Comparison of ENCODE assay signal across 8 cellular contexts in the genomic region with DNA sequence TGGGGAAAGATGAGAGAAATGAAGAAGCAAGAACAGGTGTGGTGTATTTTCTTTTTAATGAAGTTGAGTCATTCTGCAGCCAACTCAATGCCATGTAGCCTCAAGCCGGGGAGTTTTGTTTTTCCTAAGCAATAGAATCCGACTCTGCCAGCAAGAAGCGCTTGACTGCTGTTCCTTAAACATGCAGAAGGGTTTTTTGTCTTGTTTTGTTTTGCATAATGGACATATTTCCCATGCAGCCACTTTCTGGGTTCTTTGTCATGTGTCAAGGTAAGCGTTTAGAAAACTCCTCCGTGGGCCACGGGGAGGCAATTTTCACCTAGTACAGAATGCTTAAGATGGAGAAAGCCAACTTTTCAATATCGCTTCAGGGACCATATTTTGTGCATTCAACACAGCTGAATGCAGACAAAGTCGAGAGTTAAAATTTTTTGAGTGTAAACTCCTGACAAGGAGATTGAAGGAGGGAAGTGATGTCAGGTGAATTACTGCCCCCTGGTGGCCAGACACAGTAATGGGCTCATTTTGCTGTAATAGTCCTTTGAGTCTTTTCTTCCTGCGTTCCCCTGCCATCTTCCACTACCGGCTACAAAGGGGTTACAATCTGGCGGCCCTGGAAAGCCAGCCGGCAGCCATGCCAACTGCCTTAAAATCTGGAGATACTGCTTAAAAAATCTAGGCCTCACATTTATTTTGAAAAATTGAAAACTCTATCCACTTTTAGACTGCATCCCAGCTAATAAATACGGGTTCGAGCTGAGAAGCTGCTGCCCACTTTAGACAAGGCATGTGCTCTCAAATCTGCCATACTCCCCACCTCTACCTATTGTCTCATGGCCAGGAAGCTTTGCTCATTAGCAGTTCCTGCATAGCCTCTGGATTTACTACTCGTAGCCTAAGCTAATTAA. TPM values are rescaled to one million over a fixed set of nuclear protein-coding genes. Genes with fewer than 3 reads are reported as not detected.
DNase-seq lines count a peak whose midpoint lies in the region; ATAC-seq and TF ChIP-seq lines count a peak whose summit lies in the region.

No MANE protein-coding gene starts in this region.

- TF ChIP-seq POLR2A in right lobe of liver (IDR thresholded peaks at IDR 0.05): no peak

- intact Hi-C loops in CD14-positive monocyte (cut with micrococcal nuclease) (loop anchor here (10.0 kb wide), 2 partner anchors 583 to 837 kb away; partner anchors contain the start of genes ALKBH2 (in 2 of the 2) and UNG (in 2 of the 2)), right lobe of liver (cut with DNase I) (no loop called here)

- H3K27ac Mint-ChIP-seq in CD14-positive monocyte (peak overlapping the region in 1 of 7 donors; percentile 78), chondrocyte (ENCODE audit: unreplicated experiment) (peak overlapping the region; percentile 58)

- in situ Hi-C loops in GM23248 (cut with MboI): no loop called here

- H3K36me3 Mint-ChIP-seq in CD14-positive monocyte: peaks cover 2% of the 10 kb centered on the region in 2 donors
- H3K36me3 Mint-ChIP-seq in chondrocyte (ENCODE audit: low read depth): no peaks in the 10 kb centered on the region

- H3K9me3 ChIP-seq in GM23248 (ENCODE audit: low read depth) (no peaks in the 10 kb centered on the region), right lobe of liver (no peaks in the 10 kb centered on the region)

- peak; percentile 90 for TF ChIP-seq CTCF in CD14-positive monocyte (IDR thresholded peaks at IDR 0.05)
- peak; percentile 96 for TF ChIP-seq CTCF in chondrocyte (IDR thresholded peaks at IDR 0.05)
- TF ChIP-seq CTCF in right lobe of liver (IDR thresholded peaks at IDR 0.05): peak; percentile 75 to 97 (median 93)

- H4K20me1 ChIP-seq in GM23248 (ENCODE audit: insufficient read depth): no peaks in the 10 kb centered on the region

- no peak overlapping the region for H3K9ac ChIP-seq in GM23248

- ATAC-seq in right lobe of liver (peak in 1 of 4 donors; percentile 17), GM21447 (IDR thresholded peaks at IDR 0.05; ENCODE audit: unreplicated experiment) (no peak)

- WGBS in GM23248 (ENCODE audit: low coverage in 1 of 2, low lambda C conversion rate in 2 of 2, missing lambda C conversion rate in 2 of 2), 2 experiments: 21 to 22% methylated on average over 15 of the region's 15 CpGs
- 26% methylated on average over 15 of the region's 15 CpGs for whole genome bisulfite sequencing in right lobe of liver (ENCODE audit: insufficient coverage, low coverage, low lambda C conversion rate, missing lambda C conversion rate)

- H3K4me3 Mint-ChIP-seq in CD14-positive monocyte: no peak overlapping the region
- no peak overlapping the region for H3K4me3 Mint-ChIP-seq in chondrocyte (ENCODE audit: unreplicated experiment)

- H3K4me1 Mint-ChIP-seq in CD14-positive monocyte: peaks cover 21% of the 10 kb centered on the region
- peaks cover 27% of the 10 kb centered on the region for H3K4me1 Mint-ChIP-seq in chondrocyte (ENCODE audit: low read depth)

- H3K27ac ChIP-seq in GM23248 (no peak overlapping the region), right lobe of liver (no peak overlapping the region)

- H3K9me3 Mint-ChIP-seq in CD14-positive monocyte: peaks cover 0 to 4% (median 0%) of the 10 kb centered on the region in 7 donors
- no peaks in the 10 kb centered on the region for H3K9me3 Mint-ChIP-seq in chondrocyte (ENCODE audit: low read depth)

- no peaks in the 10 kb centered on the region for H3K9me2 ChIP-seq in GM23248 (ENCODE audit: insufficient read depth)

- peak overlapping the region; percentile 29 for H3K4me2 ChIP-seq in GM23248 (ENCODE audit: unreplicated experiment)

- H3K27me3 Mint-ChIP-seq in CD14-positive monocyte (ENCODE audit: low read depth in 3 of 3): peaks cover 12 to 17% (median 13%) of the 10 kb centered on the region in 3 donors
- H3K27me3 Mint-ChIP-seq in chondrocyte (ENCODE audit: low read depth): no peaks in the 10 kb centered on the region

- H3K4me3 ChIP-seq in GM23248 (0 out of 2 replicates have a peak overlapping the region, but pooled peaks have one; percentile 25), right lobe of liver (no peak overlapping the region)

- peak overlapping the region; percentile 43 for H2AFZ ChIP-seq in GM23248

- H3K27me3 ChIP-seq in GM23248 (replicated peaks; ENCODE audit: insufficient read depth): no peaks in the 10 kb centered on the region
- no peaks in the 10 kb centered on the region for H3K27me3 ChIP-seq in right lobe of liver

- H3K36me3 ChIP-seq in GM23248 (ENCODE audit: low read depth): no peaks in the 10 kb centered on the region
- no peaks in the 10 kb centered on the region for H3K36me3 ChIP-seq in right lobe of liver

- H3K4me1 ChIP-seq in GM23248 (ENCODE audit: insufficient read depth) (peaks cover 10% of the 10 kb centered on the region), right lobe of liver (peaks cover 0 to 8% (median 3%) of the 10 kb centered on the region in 4 donors)

- DNase-seq in CD14-positive monocyte (ENCODE audit: low spot score) (peak; percentile 67), GM23248 (peak; percentile 68), NCI-H2171 treated with DMSO at 0.1 percent for 48 hours (lab: John Stamatoyannopoulos, UW) (peak; percentile 79), chondrocyte (ENCODE audit: low spot score) (no peak), right lobe of liver (peak in 2 of 3 donors; percentile 46 to 60)
- DNase-seq in activated CD4-positive, alpha-beta T cell treated with anti-CD3 and anti-CD28 coated beads for 24 hours (ENCODE audit: low read depth in 2 of 2): peak; percentile 61 to 72
- peak; percentile 43 to 57 (median 45) for DNase-seq in stimulated activated CD4-positive, alpha-beta T cell treated with anti-CD3 and anti-CD28 coated beads, TNF-alpha, amount 100 ng/mL, for 1 hour (ENCODE audit: low read depth in 3 of 3, low spot score in 1 of 3)

- peaks cover 8% of the 10 kb centered on the region; the same call in 1 of the 2 replicates for H3K79me2 ChIP-seq in GM23248 (ENCODE audit: insufficient read depth)

- no peaks in the 10 kb centered on the region for H3F3A ChIP-seq in GM23248 (ENCODE audit: insufficient read depth)

RNA-seq across cellular contexts. Expression of gene FICD, which starts 3.2 kb away (rescaled TPM):
- polyA plus RNA-seq in CD14-positive monocyte (1 to 10 TPM; 1.6 to 1.9 TPM), GM23248 (2016; fragmentation: Nextera tagmentation; extraction: Ambion mirVana) (11.6 TPM in 2 replicates)
- total RNA-seq in GM23248 (2014; rRNA removed; shearing (Covaris generic)): 8.6 and 9.4 TPM in 2 replicates
- total RNA-seq in chondrocyte (7.8 to 8.4 TPM (median 8.0 TPM) in 3 replicates), right lobe of liver (1 to 10 TPM; 2.8 to 8.4 (median 5.6) TPM)

RNA-seq across cellular contexts. Expression of gene SART3, which starts 49.1 kb away (rescaled TPM):
- 10 to 100 TPM; 10.3 to 20.6 TPM for polyA plus RNA-seq in CD14-positive monocyte
- total RNA-seq in GM23248 (2014; rRNA removed; shearing (Covaris generic)): 29.7 and 34.0 TPM in 2 replicates
- 20.5 and 20.8 TPM in 2 replicates for polyA plus RNA-seq in GM23248 (2016; fragmentation: Nextera tagmentation; extraction: Ambion mirVana)
- total RNA-seq in chondrocyte: 33.8 to 36.6 TPM (median 34.8 TPM) in 3 replicates
- total RNA-seq in right lobe of liver: 10 to 100 TPM; 13.2 to 28.4 (median 20.6) TPM

RNA-seq across cellular contexts. Expression of gene ISCU, which starts 50.5 kb away (rescaled TPM):
- polyA plus RNA-seq in CD14-positive monocyte: 100 to 1,000 TPM; 111 to 114 TPM
- total RNA-seq in GM23248 (2014; rRNA removed; shearing (Covaris generic)): 145 and 159 TPM in 2 replicates
- 237 and 240 TPM in 2 replicates for polyA plus RNA-seq in GM23248 (2016; fragmentation: Nextera tagmentation; extraction: Ambion mirVana)
- total RNA-seq in chondrocyte: 84.8 to 102 TPM (median 87.8 TPM) in 3 replicates
- total RNA-seq in right lobe of liver: 10 to 100 TPM; 36.7 to 81.8 (median 58.4) TPM

Comparison
In these comparisons a context has a peak if more than half of its experiments do, and no peak if none do; other contexts are left out.
1. intact Hi-C loops: an anchor here in CD14-positive monocyte (10.0 kb wide); none called in right lobe of liver.